Comparison of ENCODE assay signal across 9 cellular contexts in genomic region chr2:200378652-200379290, GRCh38.
A peak's percentile ranks its signal among the peaks of the same experiment; 100 is the strongest.
DNase-seq lines count a peak whose midpoint lies in the region; ATAC-seq and TF ChIP-seq lines count a peak whose summit lies in the region.
"Had no signal": no experiment of that assay in that cellular context is flagged by ENCODE, and none has a peak within 500 bp of the region (broad histone marks: within the 10 kb centered on the region; RNA-seq: fewer than 3 reads in every experiment).

No MANE protein-coding gene starts in this region.

- no peaks in the 10 kb centered on the region for H3K36me3 ChIP-seq in SK-N-MC (ENCODE audit: insufficient read depth, low read length)

- no peak for TF ChIP-seq POLR2A in lower leg skin (IDR thresholded peaks at IDR 0.05)

- 48 to 57% methylated on average over 7 of the region's 7 CpGs for WGBS in lower leg skin, 2 donors

- no peak for ATAC-seq in GM19351 (IDR thresholded peaks at IDR 0.05; ENCODE audit: unreplicated experiment)

- H3K4me3 ChIP-seq in SK-N-MC = peak overlapping the region; percentile 64
- peak overlapping the region; percentile 6 for H3K4me3 ChIP-seq in fibroblast of the aortic adventitia (ENCODE audit: low read depth, low read length)
- no peak overlapping the region for H3K4me3 ChIP-seq in lower leg skin (ENCODE audit: low read depth, poor library complexity, severe bottlenecking)

- H3K9me3 ChIP-seq in SK-N-MC (ENCODE audit: low read depth, low read length) = no peaks in the 10 kb centered on the region

- DNase-seq in Caki2 (ENCODE audit: low read depth) (peak; percentile 33), SK-N-MC (ENCODE audit: low read depth, low spot score) (no peak), fibroblast of the aortic adventitia (ENCODE audit: low read depth) (peak; percentile 84), renal cortical epithelial cell (ENCODE audit: low read depth) (peak; percentile 72), lower leg skin (ENCODE audit: low spot score in 2 of 2) (no peak)
- no peak for DNase-seq in stimulated activated naive CD4-positive, alpha-beta T cell treated with Interleukin-2 at 50 U/mL for 16 hours (lab: John Stamatoyannopoulos, UW)
- no peak for DNase-seq in activated CD4-positive, alpha-beta T cell treated with anti-CD3 and anti-CD28 coated beads, Interleukin-2, amount 50 U/mL, for 4 hours
- DNase-seq: activated gamma-delta T cell had no signal

- TF ChIP-seq CTCF in fibroblast of the aortic adventitia (IDR thresholded peaks at IDR 0.05; ENCODE audit: insufficient read depth, low read length) = no peak
- TF ChIP-seq CTCF in lower leg skin (IDR thresholded peaks at IDR 0.05) = no peak

- intact Hi-C loops in lower leg skin (cut with DNase I; ENCODE audit: low total_unique reads) = no loop called here

- H3K27ac ChIP-seq in SK-N-MC = peak overlapping the region; percentile 89

- in situ Hi-C loops in Caki2 (cut with HindIII; ENCODE audit: low pct_unique_long_range_greater_than_20kb, low sequenced_read_pairs) = no loop called here

- peak overlapping the region; percentile 21 for H3K9ac ChIP-seq in SK-N-MC (ENCODE audit: insufficient read length)

Comparison
In these comparisons a context has a peak if more than half of its experiments do, and no peak if none do; other contexts are left out.
1. DNase-seq: peak in Caki2 (single experiment), fibroblast of the aortic adventitia (single experiment) and renal cortical epithelial cell (single experiment); none in SK-N-MC (single experiment), stimulated activated naive CD4-positive, alpha-beta T cell treated with Interleukin-2 at 50 U/mL for 16 hours (single experiment), lower leg skin (0 of 2) and activated CD4-positive, alpha-beta T cell treated with anti-CD3 and anti-CD28 coated beads, Interleukin-2, amount 50 U/mL, for 4 hours (0 of 2).